Comparison of ENCODE assay signal across 1 cellular context in the genomic region with DNA sequence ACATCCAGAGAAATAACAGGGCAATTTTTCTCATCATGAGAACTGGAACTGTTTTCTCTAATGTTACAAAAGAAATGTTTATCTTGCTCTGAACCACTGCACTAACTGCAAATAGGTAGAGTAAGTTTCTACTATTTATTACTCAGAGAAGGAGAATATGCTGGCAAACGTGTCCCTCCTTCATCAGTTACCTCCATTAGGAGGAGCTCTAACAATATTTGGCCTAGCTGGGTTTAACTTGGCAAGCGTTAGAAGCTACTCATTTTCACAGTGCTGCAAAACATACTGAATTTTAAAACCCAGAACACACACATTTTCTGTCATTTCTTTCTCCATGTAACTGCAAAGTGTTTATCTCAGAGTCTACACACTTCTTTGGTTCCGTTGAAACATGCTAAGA.
TF ChIP-seq lines count a peak whose summit lies in the region.

No MANE protein-coding gene starts in this region.

TF ChIP-seq in GM23338, 12 proteins besides CTCF, POLR2A, EP300 and RAD21:
- TF ChIP-seq, protein P1, sequence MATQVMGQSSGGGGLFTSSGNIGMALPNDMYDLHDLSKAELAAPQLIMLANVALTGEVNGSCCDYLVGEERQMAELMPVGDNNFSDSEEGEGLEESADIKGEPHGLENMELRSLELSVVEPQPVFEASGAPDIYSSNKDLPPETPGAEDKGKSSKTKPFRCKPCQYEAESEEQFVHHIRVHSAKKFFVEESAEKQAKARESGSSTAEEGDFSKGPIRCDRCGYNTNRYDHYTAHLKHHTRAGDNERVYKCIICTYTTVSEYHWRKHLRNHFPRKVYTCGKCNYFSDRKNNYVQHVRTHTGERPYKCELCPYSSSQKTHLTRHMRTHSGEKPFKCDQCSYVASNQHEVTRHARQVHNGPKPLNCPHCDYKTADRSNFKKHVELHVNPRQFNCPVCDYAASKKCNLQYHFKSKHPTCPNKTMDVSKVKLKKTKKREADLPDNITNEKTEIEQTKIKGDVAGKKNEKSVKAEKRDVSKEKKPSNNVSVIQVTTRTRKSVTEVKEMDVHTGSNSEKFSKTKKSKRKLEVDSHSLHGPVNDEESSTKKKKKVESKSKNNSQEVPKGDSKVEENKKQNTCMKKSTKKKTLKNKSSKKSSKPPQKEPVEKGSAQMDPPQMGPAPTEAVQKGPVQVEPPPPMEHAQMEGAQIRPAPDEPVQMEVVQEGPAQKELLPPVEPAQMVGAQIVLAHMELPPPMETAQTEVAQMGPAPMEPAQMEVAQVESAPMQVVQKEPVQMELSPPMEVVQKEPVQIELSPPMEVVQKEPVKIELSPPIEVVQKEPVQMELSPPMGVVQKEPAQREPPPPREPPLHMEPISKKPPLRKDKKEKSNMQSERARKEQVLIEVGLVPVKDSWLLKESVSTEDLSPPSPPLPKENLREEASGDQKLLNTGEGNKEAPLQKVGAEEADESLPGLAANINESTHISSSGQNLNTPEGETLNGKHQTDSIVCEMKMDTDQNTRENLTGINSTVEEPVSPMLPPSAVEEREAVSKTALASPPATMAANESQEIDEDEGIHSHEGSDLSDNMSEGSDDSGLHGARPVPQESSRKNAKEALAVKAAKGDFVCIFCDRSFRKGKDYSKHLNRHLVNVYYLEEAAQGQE (IDR thresholded peaks at IDR 0.05; ENCODE audit: unreplicated experiment) = no peak
- TF ChIP-seq EZH2 (IDR thresholded peaks at IDR 0.05; ENCODE audit: low read depth, unreplicated experiment) = no peak
- no peak for TF ChIP-seq STAT1 (IDR thresholded peaks at IDR 0.05; ENCODE audit: unreplicated experiment)
- TF ChIP-seq ZNF462 (CRISPR knock-in tag; IDR thresholded peaks at IDR 0.05) = no peak
- no peak for TF ChIP-seq ETS1 (IDR thresholded peaks at IDR 0.05)
- no peak for TF ChIP-seq NANOG (IDR thresholded peaks at IDR 0.05; ENCODE audit: borderline replicate concordance)
- TF ChIP-seq CREB1 (CRISPR knock-in tag; IDR thresholded peaks at IDR 0.05; ENCODE audit: low read depth) = no peak
- no peak for TF ChIP-seq ZNF331 (CRISPR knock-in tag; IDR thresholded peaks at IDR 0.05; ENCODE audit: low read depth)
- TF ChIP-seq JUNB (IDR thresholded peaks at IDR 0.05; ENCODE audit: unreplicated experiment) = no peak
- no peak for TF ChIP-seq POLR2AphosphoS5 (IDR thresholded peaks at IDR 0.05; ENCODE audit: low read depth)
- TF ChIP-seq EZH2phosphoT487 (IDR thresholded peaks at IDR 0.05; ENCODE audit: unreplicated experiment) = no peak
- TF ChIP-seq ZNF114 (CRISPR knock-in tag; IDR thresholded peaks at IDR 0.05) = no peak
